8 cellular contexts compared by ENCODE assay signal in the genomic region with DNA sequence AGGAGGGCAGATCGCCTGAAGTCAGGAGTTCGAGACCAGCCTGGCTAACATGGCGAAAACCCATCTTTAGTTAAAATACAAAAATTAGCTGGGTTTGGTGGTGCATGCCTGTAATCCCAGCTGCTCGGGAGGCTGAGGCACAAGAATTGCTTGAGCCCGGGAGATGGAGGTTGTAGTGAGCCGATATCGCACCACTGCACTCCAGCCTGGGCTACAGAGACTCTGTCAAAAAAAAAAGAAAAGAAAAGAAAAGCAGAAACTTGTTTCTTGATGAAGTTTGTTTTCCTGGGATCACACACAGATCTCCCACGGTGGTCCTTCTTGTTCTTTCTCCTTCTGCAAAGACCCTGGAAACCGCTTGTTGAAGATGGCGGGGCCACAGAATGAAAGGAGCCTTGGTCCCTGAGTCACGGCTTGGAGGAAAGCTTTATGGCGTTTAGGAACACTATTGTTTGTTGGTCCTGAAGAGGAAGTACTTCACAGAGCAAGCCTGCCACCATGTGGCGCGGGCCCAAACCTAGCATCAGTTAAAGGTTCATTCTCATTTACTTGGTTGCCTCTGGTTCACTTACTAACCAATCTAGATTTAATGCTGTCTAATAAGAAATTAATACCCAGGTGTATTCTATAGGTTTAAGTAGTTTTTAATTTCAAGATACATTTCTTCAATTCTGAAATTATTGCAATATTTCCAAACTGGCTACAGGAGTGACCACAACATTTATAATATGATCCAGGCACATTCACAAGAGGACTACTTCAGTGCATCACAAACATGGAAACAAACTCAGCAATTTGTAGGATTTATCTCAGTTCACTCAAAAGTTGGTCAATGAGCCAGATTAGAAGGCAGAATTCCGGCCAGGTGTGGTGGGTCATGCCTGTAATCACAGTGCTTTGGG. TPM values are rescaled to one million over a fixed set of nuclear protein-coding genes. Genes with fewer than 3 reads are reported as not detected.
DNase-seq lines count a peak whose midpoint lies in the region; ATAC-seq and TF ChIP-seq lines count a peak whose summit lies in the region.

No MANE protein-coding gene starts in this region.

- TF ChIP-seq CTCF in CD4-positive, alpha-beta T cell (IDR thresholded peaks at IDR 0.05), result peak; percentile 82

- H3K27ac ChIP-seq in CD4-positive, alpha-beta T cell (ENCODE audit: low read depth, low read length), result no peak overlapping the region

- H3K27ac Mint-ChIP-seq in CD4-positive, alpha-beta T cell, result no peak overlapping the region

- CTCF ChIA-PET in CD4-positive, alpha-beta T cell (lab: Charles Lee), result interaction anchor here (0.5 to 1.7 kb wide), 17 partner anchors 10 to 392 kb away, joined by 3 to 7 read pairs (median 4); a partner anchor contains a TSS

- intact Hi-C loops in CD4-positive, alpha-beta T cell (cut with DNase I, micrococcal nuclease), result loop anchor here (1.0 to 5.0 kb wide), 5 partner anchors 112 to 365 kb away; a partner anchor contains a TSS

- peak; percentile 99 for ATAC-seq in CD4-positive, alpha-beta T cell (ENCODE audit: poor library complexity)
- ATAC-seq in GM19463 (IDR thresholded peaks at IDR 0.05; ENCODE audit: unreplicated experiment), result peak; percentile 95

- peaks cover 5% of the 10 kb centered on the region for H3K4me1 Mint-ChIP-seq in CD4-positive, alpha-beta T cell (ENCODE audit: low read depth)

- no peaks in the 10 kb centered on the region for H3K36me3 Mint-ChIP-seq in CD4-positive, alpha-beta T cell (ENCODE audit: low read depth)

- no peaks in the 10 kb centered on the region for H3K27me3 ChIP-seq in CD4-positive, alpha-beta T cell (ENCODE audit: control insufficient read depth, insufficient read depth, low read length)

- H3K27me3 Mint-ChIP-seq in CD4-positive, alpha-beta T cell, result no peaks in the 10 kb centered on the region

- no peaks in the 10 kb centered on the region for H3K9me3 ChIP-seq in CD4-positive, alpha-beta T cell (ENCODE audit: control insufficient read depth, low read length)

- H3K4me3 Mint-ChIP-seq in CD4-positive, alpha-beta T cell, result peak overlapping the region; percentile 86

- POLR2A ChIA-PET in CD4-positive, alpha-beta T cell (lab: Charles Lee), result interaction anchor here (0.6 to 2.2 kb wide), 4 partner anchors 23 to 247 kb away, joined by 3 to 7 read pairs (median 4); a partner anchor contains a TSS

- H3K9me3 Mint-ChIP-seq in CD4-positive, alpha-beta T cell, result peaks cover 4% of the 10 kb centered on the region

- peak; percentile 66 to 85 (median 72) for DNase-seq in CD4-positive, alpha-beta T cell
- DNase-seq in HK-2 (ENCODE audit: unreplicated experiment), result peak; percentile 60
- DNase-seq in NCI-H82 (lab: John Stamatoyannopoulos, UW), result peak; percentile 96
- peak; percentile 79 to 81 for DNase-seq in activated CD4-positive, alpha-beta T cell treated with anti-CD3 and anti-CD28 coated beads, Interleukin-2, amount 50 U/mL, for 4 hours
- peak; percentile 71 to 89 for DNase-seq in dermis microvascular lymphatic vessel endothelial cell (ENCODE audit: low read depth in 2 of 2)
- DNase-seq in lung microvascular endothelial cell (ENCODE audit: low read depth in 2 of 2), result peak; percentile 90 to 91
- DNase-seq in stimulated activated CD4-positive, alpha-beta T cell treated with anti-CD3 and anti-CD28 coated beads, TNF-alpha, amount 100 ng/mL, for 1 hour (ENCODE audit: low read depth in 3 of 3, low spot score in 1 of 3), result peak; percentile 49 to 66 (median 59)

RNA-seq across cellular contexts. Expression of a gene that starts 21.3 kb away (rescaled TPM):
- under 1 TPM; 0.11 to 0.14 TPM for total RNA-seq in CD4-positive, alpha-beta T cell
- total RNA-seq in dermis microvascular lymphatic vessel endothelial cell (0.26 and 0.38 TPM in 2 replicates), lung microvascular endothelial cell (0.20 and 0.22 TPM in 2 replicates)

RNA-seq across cellular contexts. Expression of a gene that starts 21.6 kb away (rescaled TPM):
- 10 to 100 TPM; 10.3 to 11.4 TPM for total RNA-seq in CD4-positive, alpha-beta T cell
- total RNA-seq in dermis microvascular lymphatic vessel endothelial cell (18.6 and 30.1 TPM in 2 replicates), lung microvascular endothelial cell (21.1 and 24.4 TPM in 2 replicates)
